8 cellular contexts compared by ENCODE assay signal in the genomic region with DNA sequence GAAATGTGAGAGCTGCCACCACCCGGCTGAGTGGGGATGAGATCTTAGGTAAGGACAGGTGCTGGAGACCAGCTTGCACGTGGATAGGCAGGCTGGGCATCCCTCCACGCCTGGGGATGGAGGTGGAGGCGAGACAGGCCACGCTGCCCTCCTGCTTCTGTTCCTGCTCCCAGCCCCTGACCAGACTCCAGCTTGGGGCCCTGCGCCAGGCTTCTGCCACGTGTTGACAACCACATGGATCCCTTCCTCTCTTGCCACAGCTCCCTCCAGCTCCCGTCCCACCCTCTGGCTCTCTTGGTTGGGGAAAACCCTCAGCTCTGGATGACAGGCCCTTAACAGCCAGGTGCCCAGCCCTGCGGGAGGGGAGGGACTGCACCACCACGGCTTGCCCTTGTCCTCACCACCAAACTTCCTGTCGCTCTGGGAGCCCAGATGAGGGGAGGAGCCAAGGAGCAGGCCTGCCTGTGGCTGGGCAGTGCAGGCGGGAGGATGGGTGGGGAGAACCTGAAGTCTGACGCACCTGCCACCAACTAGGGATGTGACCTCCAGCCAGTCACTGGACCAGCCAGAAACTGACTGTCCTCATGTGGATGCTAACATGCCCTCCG. TPM values are rescaled to one million over a fixed set of nuclear protein-coding genes. Genes with fewer than 3 reads are reported as not detected.
DNase-seq lines count a peak whose midpoint lies in the region; ATAC-seq, FAIRE-seq and TF ChIP-seq lines count a peak whose summit lies in the region.

No MANE protein-coding gene starts in this region.

- no peak for TF ChIP-seq POLR2A in H1 (IDR thresholded peaks at IDR 0.05; ENCODE audit: control extremely low read depth in 1 of 2, low read depth in 2 of 2, low read length in 2 of 2)

- no peak overlapping the region; the same call in 1 of the 2 replicates for H2BK15ac ChIP-seq in H1 (ENCODE audit: low read length)

- H3K36me3 ChIP-seq in H1 (ENCODE audit: control insufficient read depth in 2 of 4, insufficient read depth in 4 of 4, low read length in 3 of 4) = no peaks in the 10 kb centered on the region
- no peaks in the 10 kb centered on the region for H3K36me3 ChIP-seq in smooth muscle cell (ENCODE audit: low read depth)

- no peak overlapping the region for H3K4me3 ChIP-seq in H1 (ENCODE audit: extremely low read depth in 1 of 4, insufficient read depth in 2 of 4, low read depth in 3 of 4, low read length in 4 of 4)
- no peak overlapping the region for H3K4me3 ChIP-seq in smooth muscle cell

- no peaks in the 10 kb centered on the region for H3K79me1 ChIP-seq in H1 (ENCODE audit: low read depth, low read length)

- H4K20me1 ChIP-seq in H1 (replicated peaks in 1 of 2; ENCODE audit: control insufficient read depth in 1 of 2, insufficient read depth in 2 of 2, low read length in 2 of 2) = peaks cover 0 to 3% of the 10 kb centered on the region in 2 experiments
- H4K20me1 ChIP-seq in smooth muscle cell (ENCODE audit: low read depth) = no peaks in the 10 kb centered on the region

- no peak overlapping the region for H2BK12ac ChIP-seq in H1 (ENCODE audit: low read depth, low read length)

- H3K56ac ChIP-seq in H1 (replicated peaks; ENCODE audit: insufficient read length, low read depth, low read length) = no peak overlapping the region

- peaks cover 0 to 24% (median 12%) of the 10 kb centered on the region in 4 experiments; a peak in 6 of 7 replicates for H3K4me1 ChIP-seq in H1 (replicated peaks in 1 of 4; ENCODE audit: control insufficient read depth in 3 of 4, insufficient read depth in 4 of 4, low read length in 3 of 4)
- peaks cover 16% of the 10 kb centered on the region for H3K4me1 ChIP-seq in smooth muscle cell (ENCODE audit: low read depth)

- POLR2A ChIA-PET in H1 (lab: Charles Lee; ENCODE audit: partially characterized antibody) = no interaction called here

- no peak for TF ChIP-seq RAD21 in H1 (IDR thresholded peaks at IDR 0.05 in 1 of 2, conservative IDR thresholded peaks at IDR 0.05 in 1 of 2; ENCODE audit: low read depth in 2 of 2, low read length in 2 of 2)

- H3F3A ChIP-seq in smooth muscle cell (ENCODE audit: low read depth) = peaks cover 3% of the 10 kb centered on the region

- H3K27me3 ChIP-seq in H1 (replicated peaks in 1 of 4; ENCODE audit: control insufficient read depth in 3 of 4, extremely low read depth in 1 of 4, insufficient read depth in 3 of 4, low read length in 3 of 4) (peaks cover 0 to 9% (median 4%) of the 10 kb centered on the region in 4 experiments; a peak in 2 of 7 replicates), smooth muscle cell (ENCODE audit: low read depth) (no peaks in the 10 kb centered on the region)

- H2BK5ac ChIP-seq in H1 (ENCODE audit: low read depth, low read length) = no peak overlapping the region

- no peak for FAIRE-seq in H1 (lab: Jason Lieb, UNC)

- no peak overlapping the region for H2BK20ac ChIP-seq in H1 (ENCODE audit: low read length)

- no peak overlapping the region for H3K23ac ChIP-seq in H1 (ENCODE audit: insufficient read length)

- no peak for TF ChIP-seq CTCF in H1 (IDR thresholded peaks at IDR 0.05; ENCODE audit: control extremely low read depth in 1 of 3, insufficient read depth in 1 of 3, low read depth in 1 of 3, low read length in 3 of 3)
- no peak for TF ChIP-seq CTCF in smooth muscle cell (IDR thresholded peaks at IDR 0.05; ENCODE audit: borderline replicate concordance, insufficient read depth, poor library complexity, severe bottlenecking)

- H3K27ac ChIP-seq in H1 (ENCODE audit: low read depth, low read length) (no peak overlapping the region), smooth muscle cell (ENCODE audit: low read depth) (no peak overlapping the region)

- no peak overlapping the region for H2BK120ac ChIP-seq in H1 (replicated peaks; ENCODE audit: low read depth, low read length)

- WGBS in H1 (ENCODE audit: extremely low coverage in 1 of 2, insufficient coverage in 1 of 2, insufficient read length in 1 of 2, insufficient replicate concordance in 2 of 2, low coverage in 1 of 2, low lambda C conversion rate in 2 of 2, missing lambda C conversion rate in 1 of 2), 2 experiments = 67% methylated on average over 11 of the region's 14 CpGs; no CpG with 5 or more reads in 1 of the 2 experiments
- 46% methylated on average over 14 of the region's 14 CpGs for whole genome bisulfite sequencing in smooth muscle cell (ENCODE audit: low lambda C conversion rate)

- H4K91ac ChIP-seq in H1 (replicated peaks; ENCODE audit: insufficient read length, low read length) = peak overlapping the region; percentile 23

- peak overlapping the region; percentile 62; the same call in 1 of the 2 replicates for H4K8ac ChIP-seq in H1 (ENCODE audit: extremely low read depth, insufficient read depth, low read length)

- H2AFZ ChIP-seq in H1 (ENCODE audit: low read length) (no peak overlapping the region), smooth muscle cell (ENCODE audit: low read depth) (no peak overlapping the region)

- CTCF ChIA-PET in H1 (lab: Charles Lee; ENCODE audit: partially characterized antibody) = interaction anchor here (0.7 to 6.1 kb wide), 7 partner anchors 21 to 64 kb away, joined by 3 to 35 read pairs (median 4); no protein-coding TSS in a partner anchor

- ATAC-seq in GM21367 (IDR thresholded peaks at IDR 0.05; ENCODE audit: unreplicated experiment) = no peak

- H3K14ac ChIP-seq in H1 (ENCODE audit: insufficient read length) = no peak overlapping the region

- no peak for TF ChIP-seq EP300 in H1 (IDR thresholded peaks at IDR 0.05; ENCODE audit: borderline replicate concordance in 1 of 2, low read depth in 2 of 2, low read length in 2 of 2)

- H2AK5ac ChIP-seq in H1 (ENCODE audit: low read depth, low read length) = no peak overlapping the region

- H3K4me2 ChIP-seq in H1 (ENCODE audit: insufficient read depth in 1 of 2, low read depth in 2 of 2, low read length in 2 of 2) (no peak overlapping the region; a peak in 1 of 4 replicates), smooth muscle cell (no peak overlapping the region)

- H4K5ac ChIP-seq in H1 (ENCODE audit: insufficient read length, low read depth, low read length) = no peak overlapping the region

- peak overlapping the region; percentile 40; the same call in 1 of the 2 replicates for H3K18ac ChIP-seq in H1 (ENCODE audit: extremely low read depth, low read length)

- no peaks in the 10 kb centered on the region for H3K9me3 ChIP-seq in H1 (ENCODE audit: insufficient read depth in 2 of 2, low read depth in 1 of 2, low read length in 1 of 2)
- no peaks in the 10 kb centered on the region for H3K9me3 ChIP-seq in smooth muscle cell (replicated peaks; ENCODE audit: low read depth)

- H3K9ac ChIP-seq in H1 (replicated peaks in 1 of 4; ENCODE audit: extremely low read depth in 1 of 4, low read depth in 3 of 4, low read length in 3 of 4) (no peak overlapping the region), smooth muscle cell (ENCODE audit: low read depth) (no peak overlapping the region)

- H3K23me2 ChIP-seq in H1 (ENCODE audit: low read depth, low read length) = no peaks in the 10 kb centered on the region

- H3K79me2 ChIP-seq in H1 (ENCODE audit: control insufficient read depth in 1 of 2, insufficient read depth in 2 of 2, low read length in 2 of 2) (no peaks in the 10 kb centered on the region), smooth muscle cell (ENCODE audit: low read depth) (no peaks in the 10 kb centered on the region)

- DNase-seq in activated gamma-delta T cell treated with Interleukin-2 at 50 U/mL for 16 hours = peak; percentile 56
- DNase-seq in activated gamma-delta T cell (lab: John Stamatoyannopoulos, UW) = no peak
- peak; percentile 62 for DNase-seq in SW480 (ENCODE audit: low spot score)
- DNase-seq in H1 (ENCODE audit: low read depth in 1 of 2, low spot score in 2 of 2) = no peak
- peak; percentile 14 for DNase-seq in stimulated activated CD4-positive, alpha-beta T cell treated with anti-CD3 and anti-CD28 coated beads, Interleukin-2, amount 100 ng/mL, for 4 hours (ENCODE audit: low read depth)
- DNase-seq in smooth muscle cell (lab: John Stamatoyannopoulos, UW; ENCODE audit: unreplicated experiment) = no peak
- no peak for DNase-seq in NCI-H226

- H3K4ac ChIP-seq in H1 (replicated peaks; ENCODE audit: insufficient read length, low read depth, low read length) = no peak overlapping the region

RNA-seq across cellular contexts. Expression of gene KCNH2, which starts 36.0 kb away (rescaled TPM):
- total RNA-seq in H1 (2021; fragmentation: NEBNext Ultra II Directional; extraction: Animal tissue kit (Norgen Biotek cat#: 25700)) = 7.7 and 8.0 TPM in 2 replicates
- polyA plus RNA-seq in H1 (2011; rRNA removed) = 15.0 and 20.5 TPM in 2 replicates
- polyA plus RNA-seq in H1 (2011; cell fraction: cytosol; rRNA removed) = 13.4 TPM
- 23.6 TPM for polyA plus RNA-seq in H1 (2011; cell fraction: nucleus; rRNA removed)
- polyA plus RNA-seq in H1 (2012, experiment 1 of 2) = 5.5 to 12.1 TPM (median 10.4 TPM) in 4 replicates
- polyA plus RNA-seq in H1 (2012, experiment 2 of 2) = 7.6 TPM
- polyA plus RNA-seq in H1 (2013, experiment 1 of 2) = 7.6 TPM
- 7.2 TPM for polyA plus RNA-seq in H1 (2013, experiment 2 of 2)
- 8.9 and 10.2 TPM in 2 replicates for polyA minus RNA-seq in H1 (2011; rRNA and poly(A)+ RNA removed)
- polyA minus RNA-seq in H1 (2011; cell fraction: cytosol; rRNA and poly(A)+ RNA removed) = 9.5 TPM
- 7.0 TPM for polyA minus RNA-seq in H1 (2011; cell fraction: nucleus; rRNA and poly(A)+ RNA removed)
- total RNA-seq in smooth muscle cell = 12.9 and 13.3 TPM in 2 replicates
- polyA plus RNA-seq in smooth muscle cell = 32.1 and 37.7 TPM in 2 replicates

RNA-seq across cellular contexts. Expression of gene NOS3, which starts 48.7 kb away (rescaled TPM):
- total RNA-seq in H1 (2021; fragmentation: NEBNext Ultra II Directional; extraction: Animal tissue kit (Norgen Biotek cat#: 25700)) = 4.4 and 4.7 TPM in 2 replicates
- polyA plus RNA-seq in H1 (2011; rRNA removed) = 16.2 and 20.9 TPM in 2 replicates
- 8.1 TPM for polyA plus RNA-seq in H1 (2011; cell fraction: cytosol; rRNA removed)
- polyA plus RNA-seq in H1 (2011; cell fraction: nucleus; rRNA removed) = 12.6 TPM
- 4.2 to 10.6 TPM (median 8.1 TPM) in 4 replicates for polyA plus RNA-seq in H1 (2012, experiment 1 of 2)
- 5.2 TPM for polyA plus RNA-seq in H1 (2012, experiment 2 of 2)
- 4.2 TPM for polyA plus RNA-seq in H1 (2013, experiment 1 of 2)
- 3.5 TPM for polyA plus RNA-seq in H1 (2013, experiment 2 of 2)
- polyA minus RNA-seq in H1 (2011; rRNA and poly(A)+ RNA removed) = 5.4 and 6.9 TPM in 2 replicates
- 7.7 TPM for polyA minus RNA-seq in H1 (2011; cell fraction: cytosol; rRNA and poly(A)+ RNA removed)
- polyA minus RNA-seq in H1 (2011; cell fraction: nucleus; rRNA and poly(A)+ RNA removed) = 10.1 TPM
- 3.4 and 6.2 TPM in 2 replicates for total RNA-seq in smooth muscle cell
- polyA plus RNA-seq in smooth muscle cell = 7.8 and 11.7 TPM in 2 replicates

Comparison
In these comparisons a context has a peak if more than half of its experiments do, and no peak if none do; other contexts are left out.
1. DNase-seq: peak in activated gamma-delta T cell treated with Interleukin-2 at 50 U/mL for 16 hours (single experiment), SW480 (single experiment) and stimulated activated CD4-positive, alpha-beta T cell treated with anti-CD3 and anti-CD28 coated beads, Interleukin-2, amount 100 ng/mL, for 4 hours (single experiment); none in activated gamma-delta T cell (single experiment), H1 (0 of 2), smooth muscle cell (single experiment) and NCI-H226 (single experiment).